ENCODE assay signal across 8 cellular contexts in the genomic region with DNA sequence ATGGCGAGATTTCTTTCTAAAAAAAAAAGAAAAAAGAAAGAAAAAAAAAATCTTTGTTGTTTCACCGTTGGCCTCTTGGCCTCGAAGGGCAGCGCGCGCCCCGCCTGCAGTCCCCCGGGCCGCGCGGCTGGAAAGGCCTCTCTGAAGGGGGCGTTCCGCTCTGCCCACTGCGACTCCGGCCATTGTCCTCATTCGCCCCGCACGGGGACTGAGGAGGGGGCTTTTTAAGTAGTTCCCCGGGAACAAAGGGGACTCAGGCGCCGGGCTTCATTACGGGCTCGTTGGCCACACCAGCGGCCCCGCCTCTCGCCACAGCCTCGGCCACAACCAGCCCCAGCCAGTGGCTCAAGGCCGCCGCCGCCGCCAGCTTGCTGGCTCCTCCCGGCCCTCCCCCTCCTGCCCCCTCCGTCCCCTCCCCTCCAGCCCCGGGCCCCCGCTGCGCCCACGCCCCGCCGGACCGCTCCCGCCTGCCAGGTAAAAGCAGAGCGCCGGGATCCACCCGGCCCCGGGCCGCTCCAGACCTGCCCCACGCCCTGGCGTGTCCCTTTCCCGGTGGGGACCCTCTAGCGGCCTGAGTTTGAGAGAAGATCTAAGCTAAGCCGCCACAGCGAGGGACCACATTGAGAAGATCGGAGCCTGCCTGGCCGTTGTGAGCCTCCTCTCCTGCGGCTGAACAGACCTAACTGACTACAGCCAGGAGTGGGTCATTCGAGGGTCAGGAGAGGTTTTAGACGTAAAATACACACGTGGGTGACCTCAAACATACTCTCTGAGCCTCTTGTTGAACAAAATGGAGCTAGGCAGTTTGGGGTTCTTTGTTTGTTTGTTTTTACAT. TPM values are rescaled to one million over a fixed set of nuclear protein-coding genes. Genes with fewer than 3 reads are reported as not detected.
DNase-seq lines count a peak whose midpoint lies in the region; ATAC-seq and TF ChIP-seq lines count a peak whose summit lies in the region.

No MANE protein-coding gene starts in this region.

- TF ChIP-seq CTCF in epithelial cell of esophagus (IDR thresholded peaks at IDR 0.05; ENCODE audit: insufficient read depth, low read depth, low read length, missing control alignments) (no peak), lung (IDR thresholded peaks at IDR 0.05; ENCODE audit: control extremely low read depth, extremely low read depth) (no peak), tibial artery (IDR thresholded peaks at IDR 0.05) (no peak)

- H3K4me3 ChIP-seq in epithelial cell of esophagus (ENCODE audit: low read length) (peak overlapping the region; percentile 15), lung (peak overlapping the region; percentile 16), tibial artery (peak overlapping the region; percentile 27 to 38)

- H3K27me3 Mint-ChIP-seq in activated naive CD8-positive, alpha-beta T cell treated with anti-CD3 and anti-CD28 coated beads for 36 hours = peaks cover 30% of the 10 kb centered on the region

- no peak overlapping the region for H3K27ac Mint-ChIP-seq in activated naive CD8-positive, alpha-beta T cell treated with anti-CD3 and anti-CD28 coated beads for 36 hours

- no peaks in the 10 kb centered on the region for H3K36me3 Mint-ChIP-seq in activated naive CD8-positive, alpha-beta T cell treated with anti-CD3 and anti-CD28 coated beads for 36 hours

- H3K9me3 Mint-ChIP-seq in activated naive CD8-positive, alpha-beta T cell treated with anti-CD3 and anti-CD28 coated beads for 36 hours = no peaks in the 10 kb centered on the region

- intact Hi-C loops in tibial artery (cut with DNase I; ENCODE audit: low total_unique reads) = no loop called here

- H3K4me1 Mint-ChIP-seq in activated naive CD8-positive, alpha-beta T cell treated with anti-CD3 and anti-CD28 coated beads for 36 hours = peaks cover 4% of the 10 kb centered on the region

- H3K27ac ChIP-seq in lung (ENCODE audit: low read depth in 1 of 2, low read length in 1 of 2) = no peak overlapping the region
- H3K27ac ChIP-seq in tibial artery = peak overlapping the region in 1 of 2 donors; percentile 5

- H3K4me1 ChIP-seq in lung (ENCODE audit: control insufficient read depth in 2 of 2, insufficient read depth in 2 of 2, low read length in 2 of 2) (peaks cover 4 to 7% of the 10 kb centered on the region in 2 donors), tibial artery (peaks cover 0 to 17% (median 13%) of the 10 kb centered on the region in 4 donors)

- WGBS in lung, 2 donors = 45 to 55% methylated on average over 47 to 58 of the region's 58 CpGs

- H3K4me3 Mint-ChIP-seq in activated naive CD8-positive, alpha-beta T cell treated with anti-CD3 and anti-CD28 coated beads for 36 hours = no peak overlapping the region

- no peaks in the 10 kb centered on the region for H3K36me3 ChIP-seq in lung (ENCODE audit: control insufficient read depth in 2 of 2, insufficient read depth in 2 of 2, low read length in 2 of 2)
- no peaks in the 10 kb centered on the region for H3K36me3 ChIP-seq in tibial artery

- H3K9me3 ChIP-seq in lung (ENCODE audit: control insufficient read depth in 2 of 2, insufficient read depth in 1 of 2, low read length in 1 of 2) = peaks cover 0 to 3% of the 10 kb centered on the region in 2 donors
- peaks cover 0 to under 1% (median 0%) of the 10 kb centered on the region in 3 donors for H3K9me3 ChIP-seq in tibial artery

- DNase-seq in M059J (ENCODE audit: low read depth) (peak; percentile 73), epithelial cell of esophagus (ENCODE audit: low read depth) (no peak), lung (ENCODE audit: low spot score) (no peak), tibial artery (peak in 1 of 2 donors; percentile 68), NCI-H187 treated with DMSO at 0.1 percent for 48 hours (lab: John Stamatoyannopoulos, UW) (no peak), RKO (ENCODE audit: low spot score) (no peak)
- no peak for DNase-seq in activated naive CD8-positive, alpha-beta T cell treated with anti-CD3 and anti-CD28 coated beads for 36 hours

- ATAC-seq in lung (ENCODE audit: insufficient read depth, low FRiP score) = peak; percentile 38
- ATAC-seq in HG03571 (IDR thresholded peaks at IDR 0.05; ENCODE audit: unreplicated experiment) = no peak

- H3K27me3 ChIP-seq in lung (ENCODE audit: control insufficient read depth, insufficient read depth) = no peaks in the 10 kb centered on the region
- H3K27me3 ChIP-seq in tibial artery = peaks cover 0 to 9% of the 10 kb centered on the region in 2 donors

RNA-seq across cellular contexts. Expression of a gene that starts 54.1 kb away (rescaled TPM):
- total RNA-seq in M059J (2014; rRNA removed; shearing (Covaris generic)) = not detected in 2 replicates
- not detected for total RNA-seq in lung
- not detected for polyA plus RNA-seq in lung
- total RNA-seq in activated naive CD8-positive, alpha-beta T cell treated with anti-CD3 and anti-CD28 coated beads for 36 hours = not detected
